Comparison of ENCODE assay signal across 7 cellular contexts in the genomic region with DNA sequence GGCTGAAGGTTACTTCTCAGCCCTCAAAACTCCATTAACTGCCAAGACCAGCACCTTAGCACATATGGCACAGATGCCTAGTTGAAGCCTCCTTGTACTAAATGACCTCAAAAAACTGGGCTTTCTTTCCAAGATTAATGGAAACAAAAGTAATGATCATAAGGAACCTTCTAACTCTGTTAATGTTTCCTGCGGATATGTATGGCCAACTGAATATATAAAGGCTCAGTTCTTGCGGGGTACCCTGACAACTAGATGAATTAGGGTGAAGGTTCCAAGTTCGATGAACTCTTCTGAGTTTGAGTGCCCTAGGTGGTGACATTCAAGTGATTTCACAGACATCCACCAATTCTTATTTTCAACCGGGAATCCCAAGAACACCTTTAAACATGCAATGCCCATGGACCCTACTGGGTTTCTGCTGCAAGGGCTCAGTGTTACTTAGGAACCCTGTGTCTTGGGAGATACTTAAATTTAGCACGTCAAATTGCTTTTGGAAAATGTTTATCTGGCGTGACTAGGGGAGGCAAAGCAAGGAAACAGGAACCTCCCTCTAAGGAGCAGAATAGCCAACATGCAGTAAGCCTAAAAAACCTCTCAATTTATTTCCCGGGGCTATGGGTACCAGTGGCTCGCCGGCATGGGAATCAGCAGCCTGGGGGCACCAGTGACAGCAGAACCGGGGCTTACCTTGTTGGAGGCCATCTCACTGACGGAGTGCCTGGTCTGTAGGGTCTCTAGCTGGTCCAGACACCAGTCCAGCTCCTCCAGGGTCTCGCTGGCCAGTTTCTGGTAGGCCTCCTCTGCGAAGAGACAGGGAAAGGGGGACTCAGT.
DNase-seq lines count a peak whose midpoint lies in the region; ATAC-seq and TF ChIP-seq lines count a peak whose summit lies in the region.

No MANE protein-coding gene starts in this region.

- H3K36me3 Mint-ChIP-seq in naive thymus-derived CD4-positive, alpha-beta T cell = peaks cover 0 to 37% (median 0%) of the 10 kb centered on the region in 5 donors

- H3K9me2 ChIP-seq in OCI-LY1 (ENCODE audit: low read depth, low read length) = no peaks in the 10 kb centered on the region

- peak overlapping the region; percentile 61 for H3K4me3 ChIP-seq in OCI-LY1 (ENCODE audit: low read depth, low read length, poor library complexity, severe bottlenecking)
- H3K4me3 ChIP-seq in effector memory CD4-positive, alpha-beta T cell (ENCODE audit: insufficient read depth, low read depth, low read length, poor library complexity, severe bottlenecking) = peak overlapping the region; percentile 97
- H3K4me3 ChIP-seq in naive thymus-derived CD4-positive, alpha-beta T cell (ENCODE audit: low read length) = peak overlapping the region; percentile 51

- H3K4me3 Mint-ChIP-seq in naive thymus-derived CD4-positive, alpha-beta T cell = peak overlapping the region; percentile 83 to 98 (median 96)

- no peak overlapping the region; the same call in 1 of the 2 replicates for H3K9ac ChIP-seq in OCI-LY1 (ENCODE audit: low read length)

- H3K9me3 Mint-ChIP-seq in naive thymus-derived CD4-positive, alpha-beta T cell = peaks cover 0 to 2% (median 0%) of the 10 kb centered on the region in 11 donors

- peaks cover 32 to 69% (median 62%) of the 10 kb centered on the region in 7 donors for H3K4me1 Mint-ChIP-seq in naive thymus-derived CD4-positive, alpha-beta T cell

- H3K4me2 ChIP-seq in OCI-LY1 (ENCODE audit: low read length) = peak overlapping the region; percentile 74

- H3K4me1 ChIP-seq in OCI-LY1 (ENCODE audit: insufficient read depth, low read length, severe bottlenecking) = peaks cover 9% of the 10 kb centered on the region
- peaks cover 15% of the 10 kb centered on the region for H3K4me1 ChIP-seq in effector memory CD4-positive, alpha-beta T cell (ENCODE audit: control insufficient read depth, insufficient read depth, low read length, poor library complexity, severe bottlenecking)
- H3K4me1 ChIP-seq in naive thymus-derived CD4-positive, alpha-beta T cell (ENCODE audit: control insufficient read depth in 2 of 2, insufficient read depth in 2 of 2, low read length in 2 of 2) = peaks cover 16 to 37% of the 10 kb centered on the region in 2 donors

- no peaks in the 10 kb centered on the region for H3K9me3 ChIP-seq in OCI-LY1 (ENCODE audit: low read length)
- H3K9me3 ChIP-seq in effector memory CD4-positive, alpha-beta T cell (ENCODE audit: control insufficient read depth, low read length) = no peaks in the 10 kb centered on the region
- H3K9me3 ChIP-seq in naive thymus-derived CD4-positive, alpha-beta T cell (ENCODE audit: control insufficient read depth in 2 of 3, low read length in 3 of 3) = no peaks in the 10 kb centered on the region

- ATAC-seq in GM19023 (IDR thresholded peaks at IDR 0.05; ENCODE audit: unreplicated experiment) = peak; percentile 1
- ATAC-seq in naive thymus-derived CD4-positive, alpha-beta T cell = no peak
- no peak for ATAC-seq in GM21360 (IDR thresholded peaks at IDR 0.05; ENCODE audit: unreplicated experiment)
- no peak for ATAC-seq in GM21786 (IDR thresholded peaks at IDR 0.05; ENCODE audit: unreplicated experiment)
- no peak for ATAC-seq in GM18502 (IDR thresholded peaks at IDR 0.05; ENCODE audit: poor library complexity, unreplicated experiment)

- CTCF ChIA-PET in naive thymus-derived CD4-positive, alpha-beta T cell (lab: Charles Lee) = interaction anchor here (0.6 to 1.8 kb wide), 4 partner anchors 89 to 134 kb away, joined by 3 to 9 read pairs (median 4); no protein-coding TSS in a partner anchor

- no peak for DNase-seq in effector memory CD4-positive, alpha-beta T cell
- DNase-seq in naive thymus-derived CD4-positive, alpha-beta T cell = peak in 5 of 9 donors; percentile 14 to 28 (median 18)

- no peaks in the 10 kb centered on the region for H3F3A ChIP-seq in OCI-LY1 (ENCODE audit: insufficient read depth, low read length)

- no peaks in the 10 kb centered on the region for H3K36me3 ChIP-seq in OCI-LY1 (ENCODE audit: insufficient read depth, low read length)
- no peaks in the 10 kb centered on the region for H3K36me3 ChIP-seq in effector memory CD4-positive, alpha-beta T cell (ENCODE audit: control insufficient read depth, insufficient read depth, low read length)
- peaks cover 0 to 11% (median 0%) of the 10 kb centered on the region in 3 experiments for H3K36me3 ChIP-seq in naive thymus-derived CD4-positive, alpha-beta T cell (ENCODE audit: control insufficient read depth in 2 of 3, insufficient read depth in 3 of 3, low read length in 3 of 3)

- H3K79me2 ChIP-seq in OCI-LY1 (ENCODE audit: insufficient read depth, low read length) = no peaks in the 10 kb centered on the region

- H3K27ac Mint-ChIP-seq in naive thymus-derived CD4-positive, alpha-beta T cell = peak overlapping the region; percentile 97 to 100 (median 98)

- intact Hi-C loops in naive thymus-derived CD4-positive, alpha-beta T cell (cut with micrococcal nuclease) = loop anchor here (1.0 to 10.0 kb wide), 8 partner anchors 30 to 1864 kb away; a partner anchor contains a TSS

- no peak overlapping the region for H3K27ac ChIP-seq in OCI-LY1 (ENCODE audit: low read depth, low read length, poor library complexity, severe bottlenecking)
- H3K27ac ChIP-seq in effector memory CD4-positive, alpha-beta T cell (ENCODE audit: insufficient read depth, low read length, poor library complexity, severe bottlenecking) = peak overlapping the region; percentile 87
- H3K27ac ChIP-seq in naive thymus-derived CD4-positive, alpha-beta T cell (ENCODE audit: low read depth, low read length) = peak overlapping the region; percentile 86

- H4K20me1 ChIP-seq in OCI-LY1 (ENCODE audit: insufficient read depth, low read length) = no peaks in the 10 kb centered on the region

- no peak overlapping the region for H2AFZ ChIP-seq in OCI-LY1 (ENCODE audit: low read length)

- H3K27me3 ChIP-seq in OCI-LY1 (ENCODE audit: insufficient read depth, low read length) = 0 out of 2 replicates have a peak, but pooled peaks cover 7% of the 10 kb centered on the region
- H3K27me3 ChIP-seq in effector memory CD4-positive, alpha-beta T cell (replicated peaks; ENCODE audit: control insufficient read depth, insufficient read depth, low read length, poor library complexity, severe bottlenecking) = no peaks in the 10 kb centered on the region
- H3K27me3 ChIP-seq in naive thymus-derived CD4-positive, alpha-beta T cell (ENCODE audit: control insufficient read depth in 2 of 2, insufficient read depth in 2 of 2, low read length in 2 of 2) = no peaks in the 10 kb centered on the region

- no peak for TF ChIP-seq CTCF in OCI-LY1 (IDR thresholded peaks at IDR 0.05; ENCODE audit: low read length)

- POLR2A ChIA-PET in naive thymus-derived CD4-positive, alpha-beta T cell (lab: Charles Lee) = interaction anchor here (0.8 to 1.8 kb wide), 8 partner anchors 65 to 134 kb away, joined by 3 to 47 read pairs (median 5); no protein-coding TSS in a partner anchor

- no peaks in the 10 kb centered on the region for H3K27me3 Mint-ChIP-seq in naive thymus-derived CD4-positive, alpha-beta T cell

Comparison
In these comparisons a context has a peak if more than half of its experiments do, and no peak if none do; other contexts are left out.
1. DNase-seq: peak in naive thymus-derived CD4-positive, alpha-beta T cell (5 of 9); none in effector memory CD4-positive, alpha-beta T cell (0 of 3).
2. Peak in every context shown above with its lines, with median percentiles within 50 percentile points of each other: H3K4me3 ChIP-seq.